ENCODE assay signal across 19 cellular contexts in the genomic region with DNA sequence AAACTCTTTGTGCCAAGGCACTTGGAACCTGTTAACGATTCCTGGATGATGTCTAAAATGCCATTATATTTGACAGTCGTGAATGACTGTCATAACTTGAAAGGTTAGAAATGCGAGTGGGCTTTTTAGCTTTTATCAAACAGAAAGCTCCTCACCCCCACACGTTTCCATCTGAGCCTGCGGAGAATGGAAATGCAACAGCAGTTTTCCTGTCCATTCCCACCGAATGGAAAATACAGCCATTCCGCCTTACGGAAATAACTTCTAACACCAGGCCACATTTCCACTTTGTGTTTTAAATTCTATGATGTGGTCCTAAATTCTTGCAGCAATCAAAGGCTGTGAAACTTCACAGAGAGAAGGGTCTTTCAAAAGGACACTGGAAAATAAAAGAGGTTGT.
"Had no signal": no experiment of that assay in that cellular context is flagged by ENCODE, and none has a peak within 500 bp of the region (broad histone marks: within the 10 kb centered on the region; RNA-seq: fewer than 3 reads in every experiment).

No MANE protein-coding gene starts in this region.

- H3K4me3 ChIP-seq: breast epithelium, lung, thyroid gland had no signal

- H3K4me1 ChIP-seq: foreskin keratinocyte had no signal

- H3K27ac ChIP-seq: breast epithelium, foreskin keratinocyte, thyroid gland, WERI-Rb-1 had no signal

- H3K27ac Mint-ChIP-seq: immature natural killer cell; natural killer cell; stimulated activated naive B cell treated with anti-CD40 and anti-IgM and Interleukin-4, amounts not matched to agents 10 μg/mL and 1 μg/mL and 100 μg/mL, for 72 hours had no signal

- H3K27me3 Mint-ChIP-seq: central memory CD8-positive, alpha-beta T cell; stimulated activated naive B cell treated with anti-CD40 and anti-IgM and Interleukin-4, amounts not matched to agents 10 μg/mL and 1 μg/mL and 100 μg/mL, for 72 hours had no signal

- H3K27me3 ChIP-seq: breast epithelium, foreskin keratinocyte, thyroid gland had no signal

- ATAC-seq: foreskin keratinocyte; left lobe of liver; sciatic nerve; SK-N-SH treated with all-trans-retinoic acid at 6 μM for 48 hours; stimulated activated naive B cell treated with anti-CD40 and anti-IgM and Interleukin-4, amounts not matched to agents 10 μg/mL and 1 μg/mL and 100 μg/mL, for 72 hours had no signal

- H3K4me3 Mint-ChIP-seq: central memory CD8-positive, alpha-beta T cell; natural killer cell; stimulated activated naive B cell treated with anti-CD40 and anti-IgM and Interleukin-4, amounts not matched to agents 10 μg/mL and 1 μg/mL and 100 μg/mL, for 72 hours had no signal

- DNase-seq: activated CD4-positive, CD25-positive, alpha-beta regulatory T cell treated with anti-CD3 and anti-CD28 coated beads, Interleukin-2, amount 50 U/mL, for 72 hours; activated CD8-positive, alpha-beta memory T cell treated with anti-CD3 and anti-CD28 coated beads for 24 hours; activated CD8-positive, alpha-beta memory T cell treated with anti-CD3 and anti-CD28 coated beads, Interleukin-2, amount 50 U/mL, for 4 hours; activated gamma-delta T cell treated with Interleukin-2 at 50 U/mL for 16 hours; effector memory CD4-positive, alpha-beta T cell; foreskin keratinocyte; natural killer cell; small intestine; stimulated activated CD8-positive, alpha-beta memory T cell treated with anti-CD3 and anti-CD28 coated beads, Interleukin-4, amount 100 ng/mL, for 48 hours; stimulated activated naive B cell treated with anti-CD40 and anti-IgM and Interleukin-4, amounts not matched to agents 10 μg/mL and 1 μg/mL and 100 μg/mL, for 72 hours; thyroid gland; WERI-Rb-1 had no signal

- H3K9me3 Mint-ChIP-seq: central memory CD8-positive, alpha-beta T cell; immature natural killer cell; natural killer cell had no signal

- H3K36me3 ChIP-seq: breast epithelium, thyroid gland, WERI-Rb-1 had no signal

- H3K9me3 ChIP-seq: breast epithelium, thyroid gland had no signal
